In genomic region chr5:116951217-116951616, GRCh38 we compare ENCODE assay signal across 8 cellular contexts.
"Had no signal": no experiment of that assay in that cellular context is flagged by ENCODE, and none has a peak within 500 bp of the region (broad histone marks: within the 10 kb centered on the region; RNA-seq: fewer than 3 reads in every experiment).

No MANE protein-coding gene starts in this region.

- H3K9me3 ChIP-seq: HAP-1 had no signal

- H3K4me2 ChIP-seq: GM23338 had no signal

- DNase-seq: H7, HFFc6, Kasumi-1, KG1 had no signal

- H3K4me3 ChIP-seq: GM23338, HAP-1 had no signal

- H2AFZ ChIP-seq: GM23338 had no signal

- H3K36me3 ChIP-seq: HAP-1 had no signal

- H3K27ac ChIP-seq: HL-60 had no signal

- ATAC-seq: GM23338, HCT116 had no signal
